8 cellular contexts compared by ENCODE assay signal in the genomic region with DNA sequence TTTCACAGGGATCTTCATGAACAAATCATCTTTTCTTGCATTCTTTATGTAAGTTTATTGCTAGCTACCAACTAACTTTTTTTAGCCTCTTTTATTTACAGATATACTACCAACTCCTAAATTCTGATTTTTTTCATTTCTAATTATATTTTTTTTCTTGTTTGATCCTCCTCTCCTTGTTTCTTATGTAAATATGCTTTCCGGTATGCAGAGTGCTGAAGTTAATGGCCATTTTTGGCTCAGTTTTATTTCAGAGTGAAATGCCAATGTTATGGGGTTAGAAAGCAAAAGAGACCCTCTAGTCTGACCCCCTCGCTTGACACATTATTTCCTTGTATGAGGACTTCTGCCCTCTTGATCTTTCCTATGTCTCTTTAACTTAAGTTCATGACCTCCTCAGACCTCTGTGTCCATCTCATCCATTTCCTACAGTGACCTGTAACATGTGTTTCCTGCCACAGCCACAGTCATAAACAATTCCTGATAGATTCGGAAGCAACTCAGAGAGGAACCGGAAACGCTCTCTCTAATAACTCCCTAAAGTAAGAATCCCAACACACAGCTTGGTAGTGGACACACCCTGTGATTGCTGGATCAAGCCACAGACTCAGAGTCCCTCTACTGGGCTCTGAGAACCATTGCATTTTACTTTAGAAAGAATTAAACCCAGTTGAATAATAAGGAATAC. TPM values are rescaled to one million over a fixed set of nuclear protein-coding genes. Genes with fewer than 3 reads are reported as not detected.
DNase-seq lines count a peak whose midpoint lies in the region; ATAC-seq, FAIRE-seq and TF ChIP-seq lines count a peak whose summit lies in the region.
"Had no signal": no experiment of that assay in that cellular context is flagged by ENCODE, and none has a peak within 500 bp of the region (broad histone marks: within the 10 kb centered on the region; RNA-seq: fewer than 3 reads in every experiment).

No MANE protein-coding gene starts in this region.

- POLR2A ChIA-PET in PC-3 (lab: Charles Lee; ENCODE audit: unreplicated experiment) (interaction anchor here (0.7 to 0.9 kb wide), 3 partner anchors 70 to 93 kb away, joined by 3 to 4 read pairs (median 4); a partner anchor contains a TSS), H1 (lab: Charles Lee; ENCODE audit: partially characterized antibody) (no interaction called here)

- H2BK120ac ChIP-seq in H1 (replicated peaks; ENCODE audit: low read depth, low read length): no peak overlapping the region

- H4K5ac ChIP-seq in H1 (ENCODE audit: insufficient read length, low read depth, low read length): no peak overlapping the region

- H4K8ac ChIP-seq in H1 (ENCODE audit: extremely low read depth, insufficient read depth, low read length): no peak overlapping the region

- no peak overlapping the region for H4K91ac ChIP-seq in H1 (replicated peaks; ENCODE audit: insufficient read length, low read length)

- TF ChIP-seq RAD21 in H1 (IDR thresholded peaks at IDR 0.05 in 1 of 2, conservative IDR thresholded peaks at IDR 0.05 in 1 of 2; ENCODE audit: low read depth in 2 of 2, low read length in 2 of 2): peak; percentile 77 to 82

- TF ChIP-seq CTCF in PC-3 (conservative IDR thresholded peaks at IDR 0.05; ENCODE audit: low read depth, low read length): peak; percentile 100
- peak; percentile 15 to 67 (median 60) for TF ChIP-seq CTCF in H1 (IDR thresholded peaks at IDR 0.05; ENCODE audit: control extremely low read depth in 1 of 3, insufficient read depth in 1 of 3, low read depth in 1 of 3, low read length in 3 of 3)

- intact Hi-C loops in PC-3 (cut with micrococcal nuclease): loop anchor here (1.0 to 5.0 kb wide), 11 partner anchors 40 to 316 kb away; a partner anchor contains a TSS

- H3K14ac ChIP-seq in H1 (ENCODE audit: insufficient read length): no peak overlapping the region

- no peak overlapping the region for H2AK5ac ChIP-seq in H1 (ENCODE audit: low read depth, low read length)

- WGBS in H1 (ENCODE audit: extremely low coverage in 1 of 2, insufficient coverage in 1 of 2, insufficient read length in 1 of 2, insufficient replicate concordance in 2 of 2, low coverage in 1 of 2, low lambda C conversion rate in 2 of 2, missing lambda C conversion rate in 1 of 2), 2 experiments: 77% methylated on average over 5 of the region's 5 CpGs; no CpG with 5 or more reads in 1 of the 2 experiments

- ATAC-seq in PC-3: peak; percentile 91
- no peak for ATAC-seq in HG03342 (IDR thresholded peaks at IDR 0.05; ENCODE audit: unreplicated experiment)
- ATAC-seq in HG03565 (IDR thresholded peaks at IDR 0.05; ENCODE audit: unreplicated experiment): no peak

- peaks cover 34% of the 10 kb centered on the region for H3K4me1 ChIP-seq in PC-3 (ENCODE audit: insufficient read depth, low read length)
- peaks cover 0 to 3% (median 0%) of the 10 kb centered on the region in 4 experiments; a peak in 1 of 7 replicates for H3K4me1 ChIP-seq in H1 (replicated peaks in 1 of 4; ENCODE audit: control insufficient read depth in 3 of 4, insufficient read depth in 4 of 4, low read length in 3 of 4)

- H3K4ac ChIP-seq in H1 (replicated peaks; ENCODE audit: insufficient read length, low read depth, low read length): no peak overlapping the region

- H2AFZ ChIP-seq in PC-3 (ENCODE audit: low read length) (no peak overlapping the region), H1 (ENCODE audit: low read length) (no peak overlapping the region)

- peak overlapping the region; percentile 27 for H3K4me2 ChIP-seq in PC-3 (ENCODE audit: low read length)
- no peak overlapping the region for H3K4me2 ChIP-seq in H1 (ENCODE audit: insufficient read depth in 1 of 2, low read depth in 2 of 2, low read length in 2 of 2)

- no peak overlapping the region for H2BK5ac ChIP-seq in H1 (ENCODE audit: low read depth, low read length)

- H3K9me3 ChIP-seq in PC-3 (ENCODE audit: low read length) (no peaks in the 10 kb centered on the region), H1 (ENCODE audit: insufficient read depth in 2 of 2, low read depth in 1 of 2, low read length in 1 of 2) (no peaks in the 10 kb centered on the region)

- H2BK15ac ChIP-seq in H1 (ENCODE audit: low read length): no peak overlapping the region

- no peaks in the 10 kb centered on the region for H3K9me2 ChIP-seq in PC-3 (replicated peaks; ENCODE audit: low read length)

- peak; percentile 48 for FAIRE-seq in H1 (lab: Jason Lieb, UNC)

- H3K27me3 ChIP-seq in H7 (ENCODE audit: control insufficient read depth, insufficient read depth, low read length): no peaks in the 10 kb centered on the region
- H3K27me3 ChIP-seq in PC-3 (ENCODE audit: low read length): no peaks in the 10 kb centered on the region
- no peaks in the 10 kb centered on the region for H3K27me3 ChIP-seq in H1 (replicated peaks in 1 of 4; ENCODE audit: control insufficient read depth in 3 of 4, extremely low read depth in 1 of 4, insufficient read depth in 3 of 4, low read length in 3 of 4)

- no TSS peak for BruUV-seq in PC-3 (replicated peaks; lab: Mats Ljungman, UMichigan)

- TF ChIP-seq POLR2A in H1 (IDR thresholded peaks at IDR 0.05; ENCODE audit: control extremely low read depth in 1 of 2, low read depth in 2 of 2, low read length in 2 of 2): no peak

- no peak overlapping the region for H2BK12ac ChIP-seq in H1 (ENCODE audit: low read depth, low read length)

- no peaks in the 10 kb centered on the region for H3K79me1 ChIP-seq in H1 (ENCODE audit: low read depth, low read length)

- H4K20me1 ChIP-seq in PC-3 (ENCODE audit: low read length): no peaks in the 10 kb centered on the region
- H4K20me1 ChIP-seq in H1 (replicated peaks in 1 of 2; ENCODE audit: control insufficient read depth in 1 of 2, insufficient read depth in 2 of 2, low read length in 2 of 2): no peaks in the 10 kb centered on the region

- H3K27ac ChIP-seq in PC-3 (ENCODE audit: low read length) (peak overlapping the region; percentile 17), H1 (ENCODE audit: low read depth, low read length) (no peak overlapping the region)

- CTCF ChIA-PET in PC-3 (lab: Charles Lee) (interaction anchor here (0.6 to 2.0 kb wide), 10 partner anchors 36 to 498 kb away, joined by 3 to 39 read pairs (median 6); a partner anchor contains a TSS), H1 (lab: Charles Lee; ENCODE audit: partially characterized antibody) (interaction anchor here (0.5 to 5.2 kb wide), 29 partner anchors 10 to 588 kb away, joined by 3 to 70 read pairs (median 4); a partner anchor contains a TSS)

- peaks cover 16% of the 10 kb centered on the region for H3F3A ChIP-seq in PC-3 (ENCODE audit: low read length, unreplicated experiment)

- H3K23ac ChIP-seq in H1 (ENCODE audit: insufficient read length): no peak overlapping the region

- H2BK20ac ChIP-seq in H1 (ENCODE audit: low read length): no peak overlapping the region

- DNase-seq in H7 (peak; percentile 62), PC-3 (peak; percentile 98), H1 (ENCODE audit: low read depth in 1 of 2, low spot score in 2 of 2) (no peak), medulla oblongata (ENCODE audit: extremely low spot score) (peak; percentile 86)
- DNase-seq in activated effector memory CD4-positive, alpha-beta T cell treated with anti-CD3 and anti-CD28 coated beads, Interleukin-2, amount 50 U/mL, for 16 hours: no peak

- H3K9ac ChIP-seq in PC-3 (ENCODE audit: low read length): no peak overlapping the region
- H3K9ac ChIP-seq in H1 (replicated peaks in 1 of 4; ENCODE audit: extremely low read depth in 1 of 4, low read depth in 3 of 4, low read length in 3 of 4): no peak overlapping the region

- H3K79me2 ChIP-seq in PC-3 (ENCODE audit: low read length) (no peaks in the 10 kb centered on the region), H1 (ENCODE audit: control insufficient read depth in 1 of 2, insufficient read depth in 2 of 2, low read length in 2 of 2) (no peaks in the 10 kb centered on the region)

- TF ChIP-seq EP300 in H1 (IDR thresholded peaks at IDR 0.05; ENCODE audit: borderline replicate concordance in 1 of 2, low read depth in 2 of 2, low read length in 2 of 2): no peak

- H3K18ac ChIP-seq in H1 (ENCODE audit: extremely low read depth, low read length): no peak overlapping the region

- H3K4me3 ChIP-seq in H7 (ENCODE audit: insufficient read depth, low read depth, low read length) (no peak overlapping the region), PC-3 (ENCODE audit: low read length) (no peak overlapping the region), H1 (ENCODE audit: extremely low read depth in 1 of 4, insufficient read depth in 2 of 4, low read depth in 3 of 4, low read length in 4 of 4) (no peak overlapping the region)

- no peaks in the 10 kb centered on the region for H3K23me2 ChIP-seq in H1 (ENCODE audit: low read depth, low read length)

- H3K56ac ChIP-seq in H1 (replicated peaks; ENCODE audit: insufficient read length, low read depth, low read length): no peak overlapping the region

- H3K36me3 ChIP-seq in H7 (replicated peaks; ENCODE audit: control insufficient read depth, insufficient read depth, low read length) (no peaks in the 10 kb centered on the region), PC-3 (ENCODE audit: low read depth, low read length) (peaks cover 9% of the 10 kb centered on the region; the same call in 1 of the 2 replicates), H1 (ENCODE audit: control insufficient read depth in 2 of 4, insufficient read depth in 4 of 4, low read length in 3 of 4) (no peaks in the 10 kb centered on the region)

TF ChIP-seq in H1, 55 proteins besides CTCF, POLR2A, EP300 and RAD21:
- TF ChIP-seq HDAC6 (IDR thresholded peaks at IDR 0.05; ENCODE audit: low read depth, low read length) (no peak), SAP30 (IDR thresholded peaks at IDR 0.05; ENCODE audit: insufficient read depth, insufficient replicate concordance, low read length) (no peak), GTF2F1 (IDR thresholded peaks at IDR 0.05; ENCODE audit: borderline replicate concordance, low read depth, low read length) (no peak)

RNA-seq across cellular contexts. Expression of a gene that starts 42.9 kb away (rescaled TPM):
- 2.2 and 3.3 TPM in 2 replicates for total RNA-seq in H7 (2014; rRNA removed; shearing (Covaris generic))
- total RNA-seq in PC-3 (2014; rRNA removed): 19.6 and 22.3 TPM in 2 replicates
- total RNA-seq in H1 (2021; fragmentation: NEBNext Ultra II Directional; extraction: Animal tissue kit (Norgen Biotek cat#: 25700)): 4.2 and 4.7 TPM in 2 replicates
- 0.79 and 1.5 TPM in 2 replicates for polyA plus RNA-seq in H1 (2011; rRNA removed)
- polyA plus RNA-seq in H1 (2011; cell fraction: cytosol; rRNA removed): 1.5 TPM
- 2.6 TPM for polyA plus RNA-seq in H1 (2011; cell fraction: nucleus; rRNA removed)
- polyA plus RNA-seq in H1 (2012, experiment 1 of 2): 2.5 to 3.5 TPM (median 2.7 TPM) in 4 replicates
- 1.5 TPM for polyA plus RNA-seq in H1 (2012, experiment 2 of 2)
- polyA plus RNA-seq in H1 (2013, experiment 1 of 2): 4.3 TPM
- 4.4 TPM for polyA plus RNA-seq in H1 (2013, experiment 2 of 2)
- 1.6 and 1.9 TPM in 2 replicates for polyA minus RNA-seq in H1 (2011; rRNA and poly(A)+ RNA removed)
- 3.7 TPM for polyA minus RNA-seq in H1 (2011; cell fraction: cytosol; rRNA and poly(A)+ RNA removed)
- polyA minus RNA-seq in H1 (2011; cell fraction: nucleus; rRNA and poly(A)+ RNA removed): 1.4 TPM
- total RNA-seq: T-helper 2 cell treated with Interferon-gamma antibody and Interleukin-4, amounts not matched to agents 100 ng/mL and 5 ng/mL, for 36 hours had no signal

Comparison
In these comparisons a context has a peak if more than half of its experiments do, and no peak if none do; other contexts are left out.
1. DNase-seq: peak in H7 (single experiment), PC-3 (single experiment) and medulla oblongata (single experiment); none in H1 (0 of 2) and activated effector memory CD4-positive, alpha-beta T cell treated with anti-CD3 and anti-CD28 coated beads, Interleukin-2, amount 50 U/mL, for 16 hours (single experiment).